Comparison of ENCODE assay signal across 23 cellular contexts in genomic region chr9:78677326-78677725, GRCh38.
"Had no signal": no experiment of that assay in that cellular context is flagged by ENCODE, and none has a peak within 500 bp of the region (broad histone marks: within the 10 kb centered on the region; RNA-seq: fewer than 3 reads in every experiment).

No MANE protein-coding gene starts in this region.

- H3K9me3 ChIP-seq: neutrophil, right atrium auricular region, tibial nerve, uterus had no signal

- H3K4me1 ChIP-seq: right atrium auricular region, tibial nerve, uterus had no signal

- DNase-seq: activated CD4-positive, alpha-beta T cell treated with anti-CD3 and anti-CD28 coated beads for 4 hours; activated CD8-positive, alpha-beta memory T cell treated with anti-CD3 and anti-CD28 coated beads, Interleukin-2, amount 50 U/mL, for 4 hours; activated CD8-positive, alpha-beta T cell treated with anti-CD3 and anti-CD28 coated beads, Interleukin-2, amount 10 ng/mL, durations not matched to agents 7 days and 5 days; activated gamma-delta T cell treated with Interleukin-2 at 50 U/mL for 16 hours; activated T-cell treated with anti-CD3 and anti-CD28 coated beads, Interleukin-2, amount 50 U/mL, for 48 hours; amygdala; cortex of kidney; effector CD4-positive, alpha-beta T cell; foreskin melanocyte; head of caudate nucleus; naive thymus-derived CD8-positive, alpha-beta T cell; posterior cingulate gyrus; stimulated activated CD4-positive, alpha-beta T cell treated with anti-CD3 and anti-CD28 coated beads, Interleukin-4, amount 100 ng/mL, for 24 hours; stimulated activated naive CD4-positive, alpha-beta T cell treated with Interleukin-2 at 50 U/mL for 16 hours; substantia nigra; T-helper 2 cell; uterus had no signal

- H3K27ac ChIP-seq: neutrophil, right atrium auricular region, skin epidermis, tibial nerve, uterus had no signal

- H3K4me3 ChIP-seq: right atrium auricular region, skin epidermis, tibial nerve, uterus had no signal

- H3K27me3 ChIP-seq: right atrium auricular region, tibial nerve had no signal

- H3K36me3 ChIP-seq: neutrophil, right atrium auricular region, tibial nerve, uterus had no signal

- ATAC-seq: activated CD8-positive, alpha-beta T cell treated with anti-CD3 and anti-CD28 coated beads, Interleukin-2, amount 10 ng/mL, durations not matched to agents 7 days and 5 days; left lobe of liver; naive thymus-derived CD8-positive, alpha-beta T cell; WTC11 had no signal
